5 cellular contexts compared by ENCODE assay signal in genomic region chr3:196184169-196184432, GRCh38. TPM values are rescaled to one million over a fixed set of nuclear protein-coding genes. Genes with fewer than 3 reads are reported as not detected.
"Had no signal": no experiment of that assay in that cellular context is flagged by ENCODE, and none has a peak within 500 bp of the region (broad histone marks: within the 10 kb centered on the region; RNA-seq: fewer than 3 reads in every experiment).

No MANE protein-coding gene starts in this region.

RNA-seq across cellular contexts. Expression of gene ZDHHC19, which starts 27.1 kb away (rescaled TPM):
- total RNA-seq: activated naive CD4-positive, alpha-beta T cell treated with anti-CD3 and anti-CD28 coated beads, Interleukin-2, amount 50 U/mL, for 72 hours; SJSA1; T-helper 1 cell treated with Interleukin-12 subunit alpha and Interleukin-12 subunit beta and Interleukin-4 antibody, amounts not matched to agents 30 ng/mL and 1 ng/mL, for 36 hours had no signal

RNA-seq across cellular contexts. Expression of gene SLC51A, which starts 32.2 kb away (rescaled TPM):
- total RNA-seq: activated B cell treated with CpG ODN at 0.5 μM for 24 hours; activated naive CD4-positive, alpha-beta T cell treated with anti-CD3 and anti-CD28 coated beads, Interleukin-2, amount 50 U/mL, for 72 hours; cardiac muscle cell; SJSA1; T-helper 1 cell treated with Interleukin-12 subunit alpha and Interleukin-12 subunit beta and Interleukin-4 antibody, amounts not matched to agents 30 ng/mL and 1 ng/mL, for 36 hours had no signal
